13 cellular contexts compared by ENCODE assay signal in genomic region chr2:24220534-24221281, GRCh38.
"Had no signal": no experiment of that assay in that cellular context is flagged by ENCODE, and none has a peak within 500 bp of the region (broad histone marks: within the 10 kb centered on the region; RNA-seq: fewer than 3 reads in every experiment).

No MANE protein-coding gene starts in this region.

- DNase-seq: activated CD4-positive, alpha-beta T cell treated with anti-CD3 and anti-CD28 coated beads, Interleukin-2, amount 50 U/mL, for 48 hours; activated CD8-positive, alpha-beta memory T cell treated with anti-CD3 and anti-CD28 coated beads, Interleukin-2, amount 10 ng/mL, durations not matched to agents 7 days and 5 days; activated effector memory CD4-positive, alpha-beta T cell treated with anti-CD3 and anti-CD28 coated beads, Interleukin-2, amount 50 U/mL, for 16 hours; activated naive CD8-positive, alpha-beta T cell treated with anti-CD3 and anti-CD28 coated beads, Interleukin-2, amount 10 ng/mL, durations not matched to agents 7 days and 5 days; activated T-cell treated with anti-CD3 and anti-CD28 coated beads, Interleukin-2, amount 50 U/mL, for 24 hours; central memory CD4-positive, alpha-beta T cell; cortex of kidney; effector memory CD4-positive, alpha-beta T cell; lower lobe of right lung; naive thymus-derived CD4-positive, alpha-beta T cell; stimulated activated CD4-positive, alpha-beta T cell treated with anti-CD3 and anti-CD28 coated beads, Interleukin-2, amount 100 ng/mL, for 24 hours; stimulated activated naive CD4-positive, alpha-beta T cell; testis had no signal

- H3K27ac Mint-ChIP-seq: activated CD8-positive, alpha-beta memory T cell treated with anti-CD3 and anti-CD28 coated beads, Interleukin-2, amount 10 ng/mL, durations not matched to agents 7 days and 5 days; activated naive CD8-positive, alpha-beta T cell treated with anti-CD3 and anti-CD28 coated beads, Interleukin-2, amount 10 ng/mL, durations not matched to agents 7 days and 5 days; activated T-cell treated with anti-CD3 and anti-CD28 coated beads, Interleukin-2, amount 50 U/mL, for 24 hours had no signal

- H3K9me3 Mint-ChIP-seq: activated naive CD8-positive, alpha-beta T cell treated with anti-CD3 and anti-CD28 coated beads, Interleukin-2, amount 10 ng/mL, durations not matched to agents 7 days and 5 days; activated T-cell treated with anti-CD3 and anti-CD28 coated beads, Interleukin-2, amount 50 U/mL, for 24 hours; naive thymus-derived CD4-positive, alpha-beta T cell had no signal

- H3K27me3 Mint-ChIP-seq: activated CD8-positive, alpha-beta memory T cell treated with anti-CD3 and anti-CD28 coated beads, Interleukin-2, amount 10 ng/mL, durations not matched to agents 7 days and 5 days; activated naive CD8-positive, alpha-beta T cell treated with anti-CD3 and anti-CD28 coated beads, Interleukin-2, amount 10 ng/mL, durations not matched to agents 7 days and 5 days; activated T-cell treated with anti-CD3 and anti-CD28 coated beads, Interleukin-2, amount 50 U/mL, for 24 hours; naive thymus-derived CD4-positive, alpha-beta T cell had no signal

- H3K4me1 Mint-ChIP-seq: activated CD8-positive, alpha-beta memory T cell treated with anti-CD3 and anti-CD28 coated beads, Interleukin-2, amount 10 ng/mL, durations not matched to agents 7 days and 5 days; activated naive CD8-positive, alpha-beta T cell treated with anti-CD3 and anti-CD28 coated beads, Interleukin-2, amount 10 ng/mL, durations not matched to agents 7 days and 5 days had no signal

- H3K4me3 Mint-ChIP-seq: activated CD8-positive, alpha-beta memory T cell treated with anti-CD3 and anti-CD28 coated beads, Interleukin-2, amount 10 ng/mL, durations not matched to agents 7 days and 5 days; activated naive CD8-positive, alpha-beta T cell treated with anti-CD3 and anti-CD28 coated beads, Interleukin-2, amount 10 ng/mL, durations not matched to agents 7 days and 5 days; activated T-cell treated with anti-CD3 and anti-CD28 coated beads, Interleukin-2, amount 50 U/mL, for 24 hours; naive thymus-derived CD4-positive, alpha-beta T cell had no signal
